1 cellular context compared by ENCODE assay signal in the genomic region with DNA sequence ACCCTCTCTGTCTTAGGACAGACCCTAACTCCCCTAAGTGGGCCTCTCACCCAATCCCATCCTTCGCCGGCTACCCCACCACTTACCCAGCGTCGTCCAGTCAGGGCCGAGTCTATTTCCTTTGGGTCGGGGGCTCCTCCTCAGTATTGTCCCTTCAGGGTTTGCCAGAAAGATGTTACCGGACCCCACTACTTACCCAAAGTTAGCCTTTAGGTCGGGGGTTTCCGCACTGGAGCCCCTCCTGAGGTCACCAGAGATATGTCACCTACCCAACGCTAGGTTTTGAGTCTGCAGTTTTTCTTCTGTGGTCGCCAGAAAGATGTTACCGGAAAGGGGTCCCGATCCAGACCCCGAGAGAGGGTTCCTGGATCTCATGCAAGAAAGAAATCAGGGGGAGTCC.
TF ChIP-seq lines count a peak whose summit lies in the region.

No MANE protein-coding gene starts in this region.

TF ChIP-seq in K562, 482 proteins besides CTCF, POLR2A, EP300 and RAD21:
- TF ChIP-seq, protein P1, sequence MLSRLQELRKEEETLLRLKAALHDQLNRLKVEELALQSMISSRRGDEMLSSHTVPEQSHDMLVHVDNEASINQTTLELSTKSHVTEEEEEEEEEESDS (CRISPR knock-in tag; IDR thresholded peaks at IDR 0.05) = no peak
- TF ChIP-seq CEBPG (CRISPR knock-in tag; IDR thresholded peaks at IDR 0.05) (no peak), CEBPG (tag; conservative IDR thresholded peaks at IDR 0.05 in 1 of 2, IDR thresholded peaks at IDR 0.05 in 1 of 2) (no peak), RBM17 (IDR thresholded peaks at IDR 0.05; ENCODE audit: borderline replicate concordance, low read depth, low read length) (no peak), POLR2B (IDR thresholded peaks at IDR 0.05; ENCODE audit: low read depth, partially characterized antibody) (no peak), ARID2 (IDR thresholded peaks at IDR 0.05) (no peak), ATF7 (IDR thresholded peaks at IDR 0.05) (no peak), THAP7 (CRISPR knock-in tag; IDR thresholded peaks at IDR 0.05) (no peak), SRSF7 (optimal IDR thresholded peaks at IDR 0.05; ENCODE audit: low read depth, low read length) (no peak)
- TF ChIP-seq, protein P2, sequence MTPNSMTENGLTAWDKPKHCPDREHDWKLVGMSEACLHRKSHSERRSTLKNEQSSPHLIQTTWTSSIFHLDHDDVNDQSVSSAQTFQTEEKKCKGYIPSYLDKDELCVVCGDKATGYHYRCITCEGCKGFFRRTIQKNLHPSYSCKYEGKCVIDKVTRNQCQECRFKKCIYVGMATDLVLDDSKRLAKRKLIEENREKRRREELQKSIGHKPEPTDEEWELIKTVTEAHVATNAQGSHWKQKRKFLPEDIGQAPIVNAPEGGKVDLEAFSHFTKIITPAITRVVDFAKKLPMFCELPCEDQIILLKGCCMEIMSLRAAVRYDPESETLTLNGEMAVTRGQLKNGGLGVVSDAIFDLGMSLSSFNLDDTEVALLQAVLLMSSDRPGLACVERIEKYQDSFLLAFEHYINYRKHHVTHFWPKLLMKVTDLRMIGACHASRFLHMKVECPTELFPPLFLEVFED (CRISPR knock-in tag; conservative IDR thresholded peaks at IDR 0.05) = no peak
